Comparison of ENCODE assay signal across 12 cellular contexts in the genomic region with DNA sequence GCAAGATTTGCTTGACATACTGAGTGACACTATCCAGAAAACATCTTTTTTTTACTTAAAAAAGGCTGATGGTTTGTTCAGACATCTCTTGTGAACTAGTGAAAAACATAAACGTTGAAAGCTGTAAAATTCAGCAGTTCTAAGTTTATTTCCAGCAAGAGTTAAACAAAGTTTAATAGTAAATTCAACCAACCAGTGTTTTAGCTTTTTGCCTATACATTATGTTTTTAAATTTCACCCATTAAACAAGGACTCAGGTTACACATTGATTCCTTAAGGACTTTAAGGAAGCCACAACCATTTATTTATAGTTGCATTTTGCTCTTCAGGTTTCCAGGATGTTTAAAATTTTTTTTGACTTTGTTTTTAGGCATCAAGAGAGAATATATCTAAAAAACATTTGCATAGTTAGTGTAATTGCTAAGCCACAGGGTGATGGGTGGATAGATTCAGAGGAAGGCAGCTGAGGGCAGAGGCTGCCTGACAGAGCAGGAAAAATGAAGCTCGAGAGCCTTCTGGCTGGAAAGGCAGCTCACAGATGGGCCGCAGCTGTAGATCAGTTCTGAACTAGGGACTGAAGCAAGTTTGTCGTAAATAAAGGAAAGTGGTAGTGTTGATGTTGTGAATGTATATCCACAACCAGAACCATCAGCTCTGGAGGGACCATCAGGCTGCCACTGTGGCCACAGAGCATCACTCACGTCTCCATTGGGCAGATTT. TPM values are rescaled to one million over a fixed set of nuclear protein-coding genes. Genes with fewer than 3 reads are reported as not detected.
A peak's percentile ranks its signal among the peaks of the same experiment; 100 is the strongest.
DNase-seq lines count a peak whose midpoint lies in the region; ATAC-seq and TF ChIP-seq lines count a peak whose summit lies in the region.
"Had no signal": no experiment of that assay in that cellular context is flagged by ENCODE, and none has a peak within 500 bp of the region (broad histone marks: within the 10 kb centered on the region; RNA-seq: fewer than 3 reads in every experiment).

No MANE protein-coding gene starts in this region.

- H3K9me3 ChIP-seq in esophagus muscularis mucosa (no peaks in the 10 kb centered on the region), muscle layer of duodenum (ENCODE audit: control insufficient read depth in 1 of 2, low read length in 2 of 2) (no peaks in the 10 kb centered on the region), PC-9 (ENCODE audit: insufficient read depth, low read depth) (no peaks in the 10 kb centered on the region)
- H3K9me3 ChIP-seq: testis had no signal

- WGBS in esophagus muscularis mucosa, result 55% methylated on average over 5 of the region's 5 CpGs

- H3K79me2 ChIP-seq in PC-9 (ENCODE audit: low read depth), result no peaks in the 10 kb centered on the region

- POLR2A ChIA-PET in activated naive CD8-positive, alpha-beta T cell treated with anti-CD3 and anti-CD28 coated beads, Interleukin-2, amount 10 ng/mL, durations not matched to agents 7 days and 5 days (lab: Charles Lee), result interaction anchor here (1.0 kb wide), 1 partner anchor 10 kb away, joined by 3 read pairs; no protein-coding TSS in a partner anchor
- POLR2A ChIA-PET in PC-9 (lab: Charles Lee; ENCODE audit: unreplicated experiment), result interaction anchor here (0.6 kb wide), 1 partner anchor 23 kb away, joined by 7 read pairs; no protein-coding TSS in a partner anchor

- no peaks in the 10 kb centered on the region for H3K27me3 ChIP-seq in esophagus muscularis mucosa
- no peaks in the 10 kb centered on the region for H3K27me3 ChIP-seq in muscle layer of duodenum (ENCODE audit: low read depth, low read length)
- no peaks in the 10 kb centered on the region for H3K27me3 ChIP-seq in PC-9 (ENCODE audit: insufficient read depth, low read depth)
- H3K27me3 ChIP-seq: testis had no signal

- peaks cover 21% of the 10 kb centered on the region for H3K4me1 Mint-ChIP-seq in activated naive CD8-positive, alpha-beta T cell treated with anti-CD3 and anti-CD28 coated beads, Interleukin-2, amount 10 ng/mL, durations not matched to agents 7 days and 5 days
- H3K4me1 Mint-ChIP-seq in activated naive CD8-positive, alpha-beta T cell treated with anti-CD3 and anti-CD28 coated beads for 36 hours, result peaks cover 15% of the 10 kb centered on the region
- peaks cover 21% of the 10 kb centered on the region for H3K4me1 Mint-ChIP-seq in type B pancreatic cell (ENCODE audit: unreplicated experiment)

- no peak for ATAC-seq in activated naive CD8-positive, alpha-beta T cell treated with anti-CD3 and anti-CD28 coated beads, Interleukin-2, amount 10 ng/mL, durations not matched to agents 7 days and 5 days (ENCODE audit: low read depth)

- no peak for DNase-seq in activated naive CD8-positive, alpha-beta T cell treated with anti-CD3 and anti-CD28 coated beads, Interleukin-2, amount 10 ng/mL, durations not matched to agents 7 days and 5 days
- DNase-seq in activated naive CD8-positive, alpha-beta T cell treated with anti-CD3 and anti-CD28 coated beads for 36 hours, result no peak
- DNase-seq in esophagus muscularis mucosa (ENCODE audit: extremely low spot score) (no peak), type B pancreatic cell (ENCODE audit: extremely low spot score, unreplicated experiment) (no peak), NCI-H446 treated with DMSO at 0.1 percent for 48 hours (lab: John Stamatoyannopoulos, UW) (no peak), PC-9 (no peak), SW 1271 (lab: John Stamatoyannopoulos, UW) (no peak)
- DNase-seq: DMS79, NCI-H345, testis had no signal

- no peaks in the 10 kb centered on the region for H3K9me2 ChIP-seq in PC-9 (ENCODE audit: insufficient read depth)

- no peak overlapping the region for H2AFZ ChIP-seq in PC-9

- H3K27ac ChIP-seq in esophagus muscularis mucosa (replicated peaks in 1 of 4) (peak overlapping the region; percentile 56 to 82 (median 64)), muscle layer of duodenum (ENCODE audit: low read length) (peak overlapping the region; percentile 79), PC-9 (no peak overlapping the region)

- no peak for TF ChIP-seq POLR2A in esophagus muscularis mucosa (IDR thresholded peaks at IDR 0.05; ENCODE audit: low read depth)

- BruUV-seq in PC-9 (replicated peaks; lab: Mats Ljungman, UMichigan), result no TSS peak

- peaks cover 20 to 35% (median 33%) of the 10 kb centered on the region in 4 donors for H3K4me1 ChIP-seq in esophagus muscularis mucosa
- H3K4me1 ChIP-seq in muscle layer of duodenum (ENCODE audit: control insufficient read depth in 1 of 2, insufficient read depth in 2 of 2, low read length in 2 of 2), result peaks cover 15 to 18% of the 10 kb centered on the region in 2 donors
- H3K4me1 ChIP-seq in PC-9 (replicated peaks; ENCODE audit: insufficient read depth), result peaks cover 5% of the 10 kb centered on the region; the same call in 1 of the 2 replicates

- H4K20me1 ChIP-seq in PC-9 (ENCODE audit: insufficient read depth), result no peaks in the 10 kb centered on the region

- no peaks in the 10 kb centered on the region for H3K27me3 Mint-ChIP-seq in activated naive CD8-positive, alpha-beta T cell treated with anti-CD3 and anti-CD28 coated beads, Interleukin-2, amount 10 ng/mL, durations not matched to agents 7 days and 5 days
- no peaks in the 10 kb centered on the region for H3K27me3 Mint-ChIP-seq in activated naive CD8-positive, alpha-beta T cell treated with anti-CD3 and anti-CD28 coated beads for 36 hours
- no peaks in the 10 kb centered on the region for H3K27me3 Mint-ChIP-seq in type B pancreatic cell

- TF ChIP-seq CTCF in esophagus muscularis mucosa (IDR thresholded peaks at IDR 0.05) (no peak), type B pancreatic cell (conservative IDR thresholded peaks at IDR 0.05) (no peak), PC-9 (conservative IDR thresholded peaks at IDR 0.05) (no peak)

- peaks cover 9% of the 10 kb centered on the region for H3K36me3 Mint-ChIP-seq in activated naive CD8-positive, alpha-beta T cell treated with anti-CD3 and anti-CD28 coated beads, Interleukin-2, amount 10 ng/mL, durations not matched to agents 7 days and 5 days
- no peaks in the 10 kb centered on the region for H3K36me3 Mint-ChIP-seq in activated naive CD8-positive, alpha-beta T cell treated with anti-CD3 and anti-CD28 coated beads for 36 hours
- peaks cover 9% of the 10 kb centered on the region for H3K36me3 Mint-ChIP-seq in type B pancreatic cell

- H3K4me3 ChIP-seq in esophagus muscularis mucosa (no peak overlapping the region), muscle layer of duodenum (ENCODE audit: low read depth in 1 of 2, low read length in 2 of 2) (no peak overlapping the region), PC-9 (no peak overlapping the region)
- H3K4me3 ChIP-seq: skin epidermis, testis had no signal

- no peak overlapping the region for H3K4me3 Mint-ChIP-seq in activated naive CD8-positive, alpha-beta T cell treated with anti-CD3 and anti-CD28 coated beads, Interleukin-2, amount 10 ng/mL, durations not matched to agents 7 days and 5 days
- H3K4me3 Mint-ChIP-seq in activated naive CD8-positive, alpha-beta T cell treated with anti-CD3 and anti-CD28 coated beads for 36 hours, result no peak overlapping the region
- no peak overlapping the region for H3K4me3 Mint-ChIP-seq in type B pancreatic cell

- intact Hi-C loops in esophagus muscularis mucosa (cut with DNase I), result no loop called here
- intact Hi-C loops in PC-9 (cut with micrococcal nuclease; ENCODE audit: unreplicated experiment), result no loop called here

- no peaks in the 10 kb centered on the region for H3K9me3 Mint-ChIP-seq in activated naive CD8-positive, alpha-beta T cell treated with anti-CD3 and anti-CD28 coated beads, Interleukin-2, amount 10 ng/mL, durations not matched to agents 7 days and 5 days
- H3K9me3 Mint-ChIP-seq in activated naive CD8-positive, alpha-beta T cell treated with anti-CD3 and anti-CD28 coated beads for 36 hours, result no peaks in the 10 kb centered on the region
- H3K9me3 Mint-ChIP-seq in type B pancreatic cell, result no peaks in the 10 kb centered on the region

- H3F3A ChIP-seq in PC-9 (ENCODE audit: insufficient read depth, low read depth), result no peaks in the 10 kb centered on the region

- CTCF ChIA-PET in PC-9 (lab: Charles Lee), result no interaction called here

- peak overlapping the region; percentile 70 for H3K27ac Mint-ChIP-seq in activated naive CD8-positive, alpha-beta T cell treated with anti-CD3 and anti-CD28 coated beads, Interleukin-2, amount 10 ng/mL, durations not matched to agents 7 days and 5 days
- H3K27ac Mint-ChIP-seq in activated naive CD8-positive, alpha-beta T cell treated with anti-CD3 and anti-CD28 coated beads for 36 hours, result no peak overlapping the region
- H3K27ac Mint-ChIP-seq in type B pancreatic cell, result peak overlapping the region; percentile 44

- H3K4me2 ChIP-seq in PC-9, result no peak overlapping the region

- H3K36me3 ChIP-seq in esophagus muscularis mucosa (peaks cover 21 to 74% (median 36%) of the 10 kb centered on the region in 4 donors), muscle layer of duodenum (ENCODE audit: control insufficient read depth in 1 of 2, insufficient read depth in 2 of 2, low read length in 2 of 2) (peaks cover 6 to 24% of the 10 kb centered on the region in 2 donors), PC-9 (ENCODE audit: low read depth) (no peaks in the 10 kb centered on the region)

- TF ChIP-seq EP300 in esophagus muscularis mucosa (IDR thresholded peaks at IDR 0.05), result no peak

RNA-seq across cellular contexts. Expression of gene SNAP29, which starts 9.6 kb away (rescaled TPM):
- 10 to 100 TPM; 29.7 to 32.5 TPM for total RNA-seq in activated naive CD8-positive, alpha-beta T cell treated with anti-CD3 and anti-CD28 coated beads, Interleukin-2, amount 10 ng/mL, durations not matched to agents 7 days and 5 days
- 10 to 100 TPM; 21.5 to 22.1 TPM for total RNA-seq in activated naive CD8-positive, alpha-beta T cell treated with anti-CD3 and anti-CD28 coated beads for 36 hours
- total RNA-seq in esophagus muscularis mucosa, result 10 to 100 TPM; 21.2 to 33.6 (median 26.4) TPM
- total RNA-seq in type B pancreatic cell (ENCODE audit: low replicate concordance), result 19.0 and 20.4 TPM in 2 replicates
- total RNA-seq in PC-9 (2021), result 13.5 and 17.8 TPM in 2 replicates

RNA-seq across cellular contexts. Expression of gene PI4KA, which starts 9.8 kb away (rescaled TPM):
- total RNA-seq in activated naive CD8-positive, alpha-beta T cell treated with anti-CD3 and anti-CD28 coated beads, Interleukin-2, amount 10 ng/mL, durations not matched to agents 7 days and 5 days, result 100 to 1,000 TPM; 100 to 106 TPM
- 10 to 100 TPM; 49.3 to 51.3 TPM for total RNA-seq in activated naive CD8-positive, alpha-beta T cell treated with anti-CD3 and anti-CD28 coated beads for 36 hours
- 100 to 1,000 TPM in 1 of 4 donors, 10 to 100 TPM in 3; 69.8 to 115 (median 82.3) TPM for total RNA-seq in esophagus muscularis mucosa
- 119 and 120 TPM in 2 replicates for total RNA-seq in type B pancreatic cell (ENCODE audit: low replicate concordance)
- total RNA-seq in PC-9 (2021), result 24.7 and 27.9 TPM in 2 replicates

RNA-seq across cellular contexts. Expression of gene CRKL, which starts 48.8 kb away (rescaled TPM):
- 10 to 100 TPM; 91.0 to 92.9 TPM for total RNA-seq in activated naive CD8-positive, alpha-beta T cell treated with anti-CD3 and anti-CD28 coated beads, Interleukin-2, amount 10 ng/mL, durations not matched to agents 7 days and 5 days
- total RNA-seq in activated naive CD8-positive, alpha-beta T cell treated with anti-CD3 and anti-CD28 coated beads for 36 hours, result 10 to 100 TPM; 82.1 to 82.2 TPM
- total RNA-seq in esophagus muscularis mucosa, result 10 to 100 TPM; 34.9 to 56.2 (median 47.9) TPM
- total RNA-seq in type B pancreatic cell (ENCODE audit: low replicate concordance), result 64.9 and 78.1 TPM in 2 replicates
- 45.8 and 49.7 TPM in 2 replicates for total RNA-seq in PC-9 (2021)
